Comparison of ENCODE assay signal across 20 cellular contexts in the genomic region with DNA sequence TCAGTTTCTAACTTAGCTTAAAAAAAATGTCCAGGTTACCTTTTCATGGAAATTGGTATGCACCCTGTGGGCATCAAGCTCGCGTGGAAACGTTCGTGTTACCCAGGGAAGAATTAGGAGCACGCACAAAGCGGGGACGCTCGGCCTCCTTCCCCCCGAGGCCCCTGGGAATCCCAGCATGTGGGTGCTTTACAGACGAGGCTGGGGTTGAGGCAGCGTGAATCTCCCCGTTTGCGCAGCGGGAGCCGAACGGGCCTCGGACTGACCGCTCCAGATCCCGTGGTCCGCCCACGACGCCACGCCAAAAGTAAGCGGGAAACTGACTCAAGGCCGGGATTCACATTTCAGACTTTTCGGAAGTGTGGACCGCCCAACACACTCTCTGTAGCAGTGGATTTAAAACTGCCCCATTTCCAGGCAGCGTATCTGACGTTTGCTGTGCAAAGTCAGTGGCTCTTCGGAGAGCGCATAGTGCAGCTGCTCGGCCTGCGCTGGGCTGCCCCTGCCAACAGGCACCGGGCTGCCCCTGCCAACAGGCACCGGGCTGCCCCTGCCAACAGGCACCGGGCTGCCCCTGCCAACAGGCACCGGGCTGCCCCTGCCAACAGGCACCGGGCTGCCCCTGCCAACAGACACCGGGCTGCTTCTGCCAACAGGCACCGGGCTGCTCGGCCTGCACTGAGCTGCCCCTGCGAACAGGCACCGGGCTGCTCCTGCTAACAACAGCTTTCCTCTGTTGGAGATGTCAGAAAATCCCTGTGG. TPM values are rescaled to one million over a fixed set of nuclear protein-coding genes. Genes with fewer than 3 reads are reported as not detected.
DNase-seq lines count a peak whose midpoint lies in the region; ATAC-seq and TF ChIP-seq lines count a peak whose summit lies in the region.
"Had no signal": no experiment of that assay in that cellular context is flagged by ENCODE, and none has a peak within 500 bp of the region (broad histone marks: within the 10 kb centered on the region; RNA-seq: fewer than 3 reads in every experiment).

No MANE protein-coding gene starts in this region.

- no peaks in the 10 kb centered on the region for H3K4me1 Mint-ChIP-seq in stimulated activated naive CD8-positive, alpha-beta T cell treated with anti-CD3 and anti-CD28 coated beads, Interleukin-15, amount 100 ng/mL, for 72 hours
- H3K4me1 Mint-ChIP-seq: WTC11 had no signal

- no peak for TF ChIP-seq CTCF in fibroblast of villous mesenchyme (IDR thresholded peaks at IDR 0.05; ENCODE audit: insufficient read depth, low read depth, low read length)

- no peak overlapping the region for H3K4me3 Mint-ChIP-seq in stimulated activated naive CD8-positive, alpha-beta T cell treated with anti-CD3 and anti-CD28 coated beads, Interleukin-15, amount 100 ng/mL, for 72 hours
- H3K4me3 Mint-ChIP-seq: CD4-positive, CD25-positive, alpha-beta regulatory T cell; central memory CD8-positive, alpha-beta T cell; natural killer cell; WTC11 had no signal

- DNase-seq in AG08395 (ENCODE audit: low spot score) (peak; percentile 11), GM03348 (ENCODE audit: low spot score) (peak; percentile 35), fibroblast of villous mesenchyme (ENCODE audit: low read depth) (peak; percentile 5), midbrain (lab: John Stamatoyannopoulos, UW) (peak; percentile 38), middle frontal gyrus (ENCODE audit: extremely low spot score, low spot score) (no peak)
- DNase-seq in stimulated activated naive CD8-positive, alpha-beta T cell treated with anti-CD3 and anti-CD28 coated beads, Interleukin-15, amount 100 ng/mL, for 72 hours: no peak
- DNase-seq: activated CD4-positive, alpha-beta T cell treated with anti-CD3 and anti-CD28 coated beads, Interleukin-2, amount 50 U/mL, for 1 hour; activated naive CD4-positive, alpha-beta T cell treated with anti-CD3 and anti-CD28 coated beads, Interleukin-2, amount 50 U/mL, for 16 hours; CD4-positive, CD25-positive, alpha-beta regulatory T cell; glutamatergic neuron; Kasumi-1; natural killer cell; NCI-H1092; NCI-H187; T1000; transverse colon had no signal

- ATAC-seq in HG02798 (IDR thresholded peaks at IDR 0.05; ENCODE audit: poor library complexity, unreplicated experiment) (no peak), HG03432 (IDR thresholded peaks at IDR 0.05; ENCODE audit: unreplicated experiment) (no peak)
- no peak for ATAC-seq in stimulated activated naive CD8-positive, alpha-beta T cell treated with anti-CD3 and anti-CD28 coated beads, Interleukin-15, amount 100 ng/mL, for 72 hours
- ATAC-seq: natural killer cell, WTC11 had no signal

- H3K4me3 ChIP-seq in fibroblast of villous mesenchyme (ENCODE audit: low read depth, low read length): no peak overlapping the region
- H3K4me3 ChIP-seq: transverse colon had no signal

- H3K27me3 Mint-ChIP-seq in stimulated activated naive CD8-positive, alpha-beta T cell treated with anti-CD3 and anti-CD28 coated beads, Interleukin-15, amount 100 ng/mL, for 72 hours: peaks cover 5% of the 10 kb centered on the region

- H3K27ac Mint-ChIP-seq in stimulated activated naive CD8-positive, alpha-beta T cell treated with anti-CD3 and anti-CD28 coated beads, Interleukin-15, amount 100 ng/mL, for 72 hours: no peak overlapping the region
- H3K27ac Mint-ChIP-seq: CD4-positive, CD25-positive, alpha-beta regulatory T cell; natural killer cell; WTC11 had no signal

- peaks cover 0 to 6% of the 10 kb centered on the region in 2 donors for H3K9me3 Mint-ChIP-seq in stimulated activated naive CD8-positive, alpha-beta T cell treated with anti-CD3 and anti-CD28 coated beads, Interleukin-15, amount 100 ng/mL, for 72 hours
- H3K9me3 Mint-ChIP-seq: central memory CD8-positive, alpha-beta T cell; natural killer cell had no signal

RNA-seq across cellular contexts. Expression of a gene that starts 49.7 kb away (rescaled TPM):
- 30.3 and 35.4 TPM in 2 replicates for total RNA-seq in fibroblast of villous mesenchyme

RNA-seq across cellular contexts. Expression of a gene that starts 50.6 kb away (rescaled TPM):
- total RNA-seq in fibroblast of villous mesenchyme: 71.7 and 89.5 TPM in 2 replicates

Comparison
In these comparisons a context has a peak if more than half of its experiments do, and no peak if none do; other contexts are left out.
1. DNase-seq: peak in AG08395 (single experiment), GM03348 (single experiment), fibroblast of villous mesenchyme (single experiment) and midbrain (single experiment); none in stimulated activated naive CD8-positive, alpha-beta T cell treated with anti-CD3 and anti-CD28 coated beads, Interleukin-15, amount 100 ng/mL, for 72 hours (0 of 2) and middle frontal gyrus (single experiment).